In the genomic region with DNA sequence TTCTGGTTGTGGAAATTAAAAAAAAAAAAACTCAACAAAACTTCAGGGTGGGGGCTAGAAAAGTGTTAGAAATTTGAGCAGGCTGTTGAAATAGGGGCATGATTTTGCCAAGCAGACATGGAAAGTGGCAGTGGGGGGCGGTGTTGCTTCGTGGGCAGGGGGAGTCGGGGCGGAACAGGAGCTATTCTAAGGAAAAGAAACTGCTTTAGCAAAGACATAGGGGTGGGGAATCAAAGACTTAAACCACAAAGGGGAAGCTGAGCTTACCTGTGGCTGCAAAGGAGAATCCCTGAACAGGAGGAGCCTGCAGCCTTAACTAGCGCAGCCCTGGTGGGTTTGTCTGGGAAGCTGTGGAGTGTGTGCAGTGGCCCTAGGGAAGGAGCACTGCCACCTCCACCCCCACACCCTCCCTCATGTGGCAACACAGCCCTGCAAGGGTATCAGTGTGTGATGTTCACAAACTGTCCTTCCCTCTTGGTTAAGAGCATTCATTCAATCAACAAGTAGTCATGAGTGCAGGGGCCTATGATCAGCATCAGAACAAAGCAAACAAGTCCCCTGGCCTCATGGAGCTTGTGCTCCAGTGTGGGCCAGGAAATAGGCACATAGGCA, we compare ENCODE assay signal across 9 cellular contexts. TPM values are rescaled to one million over a fixed set of nuclear protein-coding genes. Genes with fewer than 3 reads are reported as not detected.
DNase-seq lines count a peak whose midpoint lies in the region; ATAC-seq and TF ChIP-seq lines count a peak whose summit lies in the region.
"Had no signal": no experiment of that assay in that cellular context is flagged by ENCODE, and none has a peak within 500 bp of the region (broad histone marks: within the 10 kb centered on the region; RNA-seq: fewer than 3 reads in every experiment).

No MANE protein-coding gene starts in this region.

- no peak for TF ChIP-seq CTCF in SK-N-SH (IDR thresholded peaks at IDR 0.05)
- no peak for TF ChIP-seq CTCF in hepatocyte (IDR thresholded peaks at IDR 0.05; ENCODE audit: poor library complexity)
- no peak for TF ChIP-seq CTCF in HFFc6 (IDR thresholded peaks at IDR 0.05)

- H3K9me3 Mint-ChIP-seq in HFFc6: no peaks in the 10 kb centered on the region

- H3K4me1 ChIP-seq in SK-N-SH (ENCODE audit: control insufficient read depth in 1 of 2, insufficient read depth in 2 of 2, low read depth in 1 of 2, low read length in 1 of 2): no peaks in the 10 kb centered on the region; a peak in 1 of 4 replicates
- H3K4me1 ChIP-seq in neuronal stem cell (ENCODE audit: control insufficient read depth in 2 of 2, insufficient read depth in 1 of 2, low read depth in 1 of 2, low read length in 2 of 2): peaks cover 3 to 4% of the 10 kb centered on the region in 2 donors
- H3K4me1 ChIP-seq in hepatocyte (ENCODE audit: insufficient read depth): no peaks in the 10 kb centered on the region

- no peak overlapping the region for H2BK5ac ChIP-seq in neuronal stem cell (ENCODE audit: low read length)

- TF ChIP-seq RAD21 in SK-N-SH (IDR thresholded peaks at IDR 0.05; ENCODE audit: low read length): peak; percentile 18; the same call in 1 of the 2 replicates

- H3K9me3 ChIP-seq in SK-N-SH (no peaks in the 10 kb centered on the region), neuronal stem cell (replicated peaks in 1 of 2; ENCODE audit: control insufficient read depth in 2 of 2, insufficient read depth in 1 of 2, low read depth in 1 of 2, low read length in 2 of 2) (no peaks in the 10 kb centered on the region), hepatocyte (ENCODE audit: low read depth) (no peaks in the 10 kb centered on the region)

- POLR2A ChIA-PET in SK-N-SH (lab: Yijun Ruan, JAX): no interaction called here

- H2AFZ ChIP-seq in SK-N-SH (ENCODE audit: low read depth): no peak overlapping the region
- no peak overlapping the region for H2AFZ ChIP-seq in neuronal stem cell (ENCODE audit: low read length)
- no peak overlapping the region for H2AFZ ChIP-seq in hepatocyte

- peaks cover 4% of the 10 kb centered on the region; the same call in 1 of the 2 replicates for H3K36me3 Mint-ChIP-seq in HFFc6 (ENCODE audit: low read depth)

- H3K27me3 ChIP-seq in SK-N-SH (ENCODE audit: insufficient read depth) (no peaks in the 10 kb centered on the region), neuronal stem cell (ENCODE audit: control insufficient read depth in 3 of 3, insufficient read depth in 3 of 3, low read depth in 1 of 3, low read length in 3 of 3) (no peaks in the 10 kb centered on the region), hepatocyte (no peaks in the 10 kb centered on the region)

- peak overlapping the region; percentile 57 for H3K18ac ChIP-seq in neuronal stem cell (ENCODE audit: low read length)

- H2BK15ac ChIP-seq in neuronal stem cell (ENCODE audit: low read length): no peak overlapping the region

- DNase-seq in SK-N-SH (no peak), neuronal stem cell (ENCODE audit: low spot score) (no peak), NCI-H82 treated with DMSO at 0.1 percent for 48 hours (lab: John Stamatoyannopoulos, UW; ENCODE audit: unreplicated experiment) (no peak), hepatocyte (ENCODE audit: low spot score) (no peak), HFFc6 (no peak)
- DNase-seq in activated CD4-positive, alpha-beta T cell treated with anti-CD3 and anti-CD28 coated beads for 48 hours: peak; percentile 48

- H3K4me2 ChIP-seq in SK-N-SH (no peak overlapping the region), neuronal stem cell (ENCODE audit: insufficient read depth, low read length, poor library complexity, severe bottlenecking) (no peak overlapping the region), hepatocyte (no peak overlapping the region)

- peaks cover 4% of the 10 kb centered on the region for H3K27me3 Mint-ChIP-seq in HFFc6 (ENCODE audit: insufficient read depth)

- no peak overlapping the region for H3K14ac ChIP-seq in neuronal stem cell (ENCODE audit: low read length)

- H3K79me2 ChIP-seq in SK-N-SH (ENCODE audit: insufficient read depth) (no peaks in the 10 kb centered on the region), hepatocyte (no peaks in the 10 kb centered on the region)

- H3K9me2 ChIP-seq in SK-N-SH (no peaks in the 10 kb centered on the region), hepatocyte (replicated peaks; ENCODE audit: insufficient read depth) (no peaks in the 10 kb centered on the region)

- no peak for ATAC-seq in SK-N-SH treated with all-trans-retinoic acid at 6 μM for 48 hours
- ATAC-seq in HG03039 (IDR thresholded peaks at IDR 0.05; ENCODE audit: unreplicated experiment): peak; percentile 61

- no peak overlapping the region for H3K27ac Mint-ChIP-seq in HFFc6

- 80% methylated on average over 5 of the region's 5 CpGs for WGBS in SK-N-SH (ENCODE audit: low lambda C conversion rate)
- WGBS in neuronal stem cell (ENCODE audit: extremely low coverage in 2 of 2, insufficient read length in 2 of 2, insufficient replicate concordance in 1 of 2), 2 donors: no CpG with 5 or more reads among the region's 5 CpGs
- 74% methylated on average over 5 of the region's 5 CpGs for WGBS in hepatocyte (ENCODE audit: low lambda C conversion rate, missing lambda C conversion rate)

- CTCF ChIA-PET in SK-N-SH (lab: Yijun Ruan, JAX): no interaction called here

- H3K9ac ChIP-seq in SK-N-SH (no peak overlapping the region), neuronal stem cell (ENCODE audit: low read depth, low read length, poor library complexity) (no peak overlapping the region)

- no peak overlapping the region for H3K4me3 Mint-ChIP-seq in HFFc6

- H3K4me3 ChIP-seq in SK-N-SH (ENCODE audit: low read depth in 2 of 2, low read length in 1 of 2) (no peak overlapping the region), neuronal stem cell (ENCODE audit: low read length in 2 of 2) (no peak overlapping the region), hepatocyte (no peak overlapping the region)

- no peak overlapping the region for H2BK12ac ChIP-seq in neuronal stem cell (ENCODE audit: low read length)

- peaks cover 3% of the 10 kb centered on the region for H3K79me1 ChIP-seq in neuronal stem cell (ENCODE audit: low read depth, low read length)

- no peaks in the 10 kb centered on the region for H3F3A ChIP-seq in SK-N-SH (replicated peaks; ENCODE audit: insufficient read depth)

- TF ChIP-seq EP300 in SK-N-SH (IDR thresholded peaks at IDR 0.05; ENCODE audit: borderline replicate concordance in 1 of 2, low read depth in 1 of 2, low read length in 1 of 2): no peak

- H4K20me1 ChIP-seq in SK-N-SH (ENCODE audit: insufficient read depth): no peaks in the 10 kb centered on the region
- no peaks in the 10 kb centered on the region for H4K20me1 ChIP-seq in hepatocyte (ENCODE audit: insufficient read depth, poor library complexity, severe bottlenecking)

- no peak overlapping the region for H2BK120ac ChIP-seq in neuronal stem cell (ENCODE audit: low read depth, low read length)

- peaks cover 15% of the 10 kb centered on the region for H3K4me1 Mint-ChIP-seq in HFFc6 (ENCODE audit: low read depth)

- no peak overlapping the region for H4K8ac ChIP-seq in neuronal stem cell (ENCODE audit: low read depth, low read length)

- H3K27ac ChIP-seq in SK-N-SH (ENCODE audit: low read depth in 2 of 2, low read length in 1 of 2): no peak overlapping the region
- H3K27ac ChIP-seq in neuronal stem cell (replicated peaks; ENCODE audit: low read length): no peak overlapping the region
- no peak overlapping the region for H3K27ac ChIP-seq in hepatocyte
- H3K27ac ChIP-seq: 22Rv1 had no signal

- H3K23ac ChIP-seq in neuronal stem cell (ENCODE audit: low read depth, low read length, poor library complexity): no peak overlapping the region

- H4K91ac ChIP-seq in neuronal stem cell (ENCODE audit: low read depth, low read length, poor library complexity): peak overlapping the region; percentile 6

- H2AK5ac ChIP-seq in neuronal stem cell (ENCODE audit: low read depth, low read length): peak overlapping the region; percentile 29

- H3K36me3 ChIP-seq in SK-N-SH (replicated peaks in 1 of 2; ENCODE audit: control insufficient read depth in 1 of 2, insufficient read depth in 2 of 2, low read length in 1 of 2) (no peaks in the 10 kb centered on the region), neuronal stem cell (replicated peaks in 1 of 2; ENCODE audit: control insufficient read depth in 2 of 2, insufficient read depth in 2 of 2, low read length in 2 of 2) (peaks cover 0 to 5% of the 10 kb centered on the region in 2 donors), hepatocyte (replicated peaks; ENCODE audit: insufficient read depth, low read depth) (no peaks in the 10 kb centered on the region)

- no peak overlapping the region for H3K4ac ChIP-seq in neuronal stem cell (ENCODE audit: low read length)

TF ChIP-seq in SK-N-SH, 30 proteins besides CTCF, POLR2A, EP300 and RAD21 (continues in another document):
- TF ChIP-seq, protein P1, sequence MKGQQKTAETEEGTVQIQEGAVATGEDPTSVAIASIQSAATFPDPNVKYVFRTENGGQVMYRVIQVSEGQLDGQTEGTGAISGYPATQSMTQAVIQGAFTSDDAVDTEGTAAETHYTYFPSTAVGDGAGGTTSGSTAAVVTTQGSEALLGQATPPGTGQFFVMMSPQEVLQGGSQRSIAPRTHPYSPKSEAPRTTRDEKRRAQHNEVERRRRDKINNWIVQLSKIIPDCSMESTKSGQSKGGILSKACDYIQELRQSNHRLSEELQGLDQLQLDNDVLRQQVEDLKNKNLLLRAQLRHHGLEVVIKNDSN (IDR thresholded peaks at IDR 0.05; ENCODE audit: borderline replicate concordance, low read depth): no peak
- no peak for TF ChIP-seq RFX5 (IDR thresholded peaks at IDR 0.05; ENCODE audit: low read length)
- TF ChIP-seq EZH2phosphoT487 (IDR thresholded peaks at IDR 0.05; ENCODE audit: borderline replicate concordance, low read depth): no peak
- no peak for TF ChIP-seq RCOR1 (IDR thresholded peaks at IDR 0.05; ENCODE audit: low read length)

TF ChIP-seq in SK-N-SH treated with all-trans-retinoic acid at 6 μM for 48 hours, 23 proteins besides CTCF, POLR2A, EP300 and RAD21:
- TF ChIP-seq BACH2 (CRISPR knock-in tag; IDR thresholded peaks at IDR 0.05; ENCODE audit: borderline replicate concordance) (no peak), GLIS3 (CRISPR knock-in tag; IDR thresholded peaks at IDR 0.05) (no peak), ZNF8 (CRISPR knock-in tag; IDR thresholded peaks at IDR 0.05) (no peak), TOX (CRISPR knock-in tag; IDR thresholded peaks at IDR 0.05; ENCODE audit: borderline replicate concordance) (no peak), ZFP3 (CRISPR knock-in tag; IDR thresholded peaks at IDR 0.05) (no peak)

RNA-seq across cellular contexts. Expression of a gene that starts 20.5 kb away (rescaled TPM):
- polyA plus RNA-seq in SK-N-SH (2012; rRNA removed) (2.2 and 3.7 TPM in 2 replicates), hepatocyte (9.0 and 13.7 TPM in 2 replicates)
- polyA plus RNA-seq in SK-N-SH (2012; cell fraction: cytosol; rRNA removed): 3.8 and 4.1 TPM in 2 replicates
- polyA plus RNA-seq in SK-N-SH (2012; cell fraction: nucleus; rRNA removed): 1.8 and 3.8 TPM in 2 replicates
- polyA plus RNA-seq in neuronal stem cell (2013, experiment 1 of 2): 37.6 TPM
- polyA plus RNA-seq in neuronal stem cell (2013, experiment 2 of 2): 34.7 TPM
- 40.7 and 56.2 TPM in 2 replicates for total RNA-seq in hepatocyte
- 10 to 100 TPM; 24.5 to 35.4 (median 31.1) TPM for total RNA-seq in HFFc6 (2021; fragmentation: NEBNext Ultra II Directional; extraction: Animal tissue kit (Norgen Biotek cat#: 25700))
